In the genomic region with DNA sequence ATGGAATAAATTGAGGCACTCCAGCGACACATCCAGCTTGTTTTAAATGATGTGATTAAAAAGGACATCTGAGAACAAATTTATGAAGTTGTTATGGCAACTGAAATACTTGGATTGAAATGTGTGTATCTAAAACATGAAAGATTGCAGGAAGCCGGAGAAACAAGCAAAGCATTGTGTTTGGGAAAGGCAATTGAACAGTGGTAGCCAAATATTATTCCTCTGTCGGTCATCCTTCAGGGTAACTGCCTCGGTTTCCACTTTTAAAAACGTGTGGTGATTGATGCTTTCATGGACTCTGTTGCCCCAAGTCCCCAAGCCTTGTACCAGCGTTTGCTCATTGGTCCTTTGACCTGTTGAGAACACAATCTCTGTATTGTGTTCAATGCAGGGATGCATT, we compare ENCODE assay signal across 1 cellular context.
TF ChIP-seq lines count a peak whose summit lies in the region.

No MANE protein-coding gene starts in this region.

TF ChIP-seq in WTC11, 78 proteins besides CTCF, POLR2A, EP300 and RAD21 (continued from another document):
- TF ChIP-seq, protein P1, sequence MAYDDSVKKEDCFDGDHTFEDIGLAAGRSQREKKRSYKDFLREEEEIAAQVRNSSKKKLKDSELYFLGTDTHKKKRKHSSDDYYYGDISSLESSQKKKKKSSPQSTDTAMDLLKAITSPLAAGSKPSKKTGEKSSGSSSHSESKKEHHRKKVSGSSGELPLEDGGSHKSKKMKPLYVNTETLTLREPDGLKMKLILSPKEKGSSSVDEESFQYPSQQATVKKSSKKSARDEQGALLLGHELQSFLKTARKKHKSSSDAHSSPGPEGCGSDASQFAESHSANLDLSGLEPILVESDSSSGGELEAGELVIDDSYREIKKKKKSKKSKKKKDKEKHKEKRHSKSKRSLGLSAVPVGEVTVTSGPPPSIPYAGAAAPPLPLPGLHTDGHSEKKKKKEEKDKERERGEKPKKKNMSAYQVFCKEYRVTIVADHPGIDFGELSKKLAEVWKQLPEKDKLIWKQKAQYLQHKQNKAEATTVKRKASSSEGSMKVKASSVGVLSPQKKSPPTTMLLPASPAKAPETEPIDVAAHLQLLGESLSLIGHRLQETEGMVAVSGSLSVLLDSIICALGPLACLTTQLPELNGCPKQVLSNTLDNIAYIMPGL (CRISPR knock-in tag; IDR thresholded peaks at IDR 0.05) = no peak
- TF ChIP-seq, protein P2, sequence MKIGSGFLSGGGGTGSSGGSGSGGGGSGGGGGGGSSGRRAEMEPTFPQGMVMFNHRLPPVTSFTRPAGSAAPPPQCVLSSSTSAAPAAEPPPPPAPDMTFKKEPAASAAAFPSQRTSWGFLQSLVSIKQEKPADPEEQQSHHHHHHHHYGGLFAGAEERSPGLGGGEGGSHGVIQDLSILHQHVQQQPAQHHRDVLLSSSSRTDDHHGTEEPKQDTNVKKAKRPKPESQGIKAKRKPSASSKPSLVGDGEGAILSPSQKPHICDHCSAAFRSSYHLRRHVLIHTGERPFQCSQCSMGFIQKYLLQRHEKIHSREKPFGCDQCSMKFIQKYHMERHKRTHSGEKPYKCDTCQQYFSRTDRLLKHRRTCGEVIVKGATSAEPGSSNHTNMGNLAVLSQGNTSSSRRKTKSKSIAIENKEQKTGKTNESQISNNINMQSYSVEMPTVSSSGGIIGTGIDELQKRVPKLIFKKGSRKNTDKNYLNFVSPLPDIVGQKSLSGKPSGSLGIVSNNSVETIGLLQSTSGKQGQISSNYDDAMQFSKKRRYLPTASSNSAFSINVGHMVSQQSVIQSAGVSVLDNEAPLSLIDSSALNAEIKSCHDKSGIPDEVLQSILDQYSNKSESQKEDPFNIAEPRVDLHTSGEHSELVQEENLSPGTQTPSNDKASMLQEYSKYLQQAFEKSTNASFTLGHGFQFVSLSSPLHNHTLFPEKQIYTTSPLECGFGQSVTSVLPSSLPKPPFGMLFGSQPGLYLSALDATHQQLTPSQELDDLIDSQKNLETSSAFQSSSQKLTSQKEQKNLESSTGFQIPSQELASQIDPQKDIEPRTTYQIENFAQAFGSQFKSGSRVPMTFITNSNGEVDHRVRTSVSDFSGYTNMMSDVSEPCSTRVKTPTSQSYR (CRISPR knock-in tag; IDR thresholded peaks at IDR 0.05) = no peak
- TF ChIP-seq NFE2L1 (CRISPR knock-in tag; IDR thresholded peaks at IDR 0.05) (no peak), FOXJ3 (CRISPR knock-in tag; IDR thresholded peaks at IDR 0.05; ENCODE audit: borderline replicate concordance) (no peak), SMAD4 (CRISPR knock-in tag; IDR thresholded peaks at IDR 0.05) (no peak), PRRX2 (CRISPR knock-in tag; IDR thresholded peaks at IDR 0.05) (no peak), KAT7 (CRISPR knock-in tag; IDR thresholded peaks at IDR 0.05; ENCODE audit: borderline replicate concordance) (no peak)
- TF ChIP-seq, protein P3, sequence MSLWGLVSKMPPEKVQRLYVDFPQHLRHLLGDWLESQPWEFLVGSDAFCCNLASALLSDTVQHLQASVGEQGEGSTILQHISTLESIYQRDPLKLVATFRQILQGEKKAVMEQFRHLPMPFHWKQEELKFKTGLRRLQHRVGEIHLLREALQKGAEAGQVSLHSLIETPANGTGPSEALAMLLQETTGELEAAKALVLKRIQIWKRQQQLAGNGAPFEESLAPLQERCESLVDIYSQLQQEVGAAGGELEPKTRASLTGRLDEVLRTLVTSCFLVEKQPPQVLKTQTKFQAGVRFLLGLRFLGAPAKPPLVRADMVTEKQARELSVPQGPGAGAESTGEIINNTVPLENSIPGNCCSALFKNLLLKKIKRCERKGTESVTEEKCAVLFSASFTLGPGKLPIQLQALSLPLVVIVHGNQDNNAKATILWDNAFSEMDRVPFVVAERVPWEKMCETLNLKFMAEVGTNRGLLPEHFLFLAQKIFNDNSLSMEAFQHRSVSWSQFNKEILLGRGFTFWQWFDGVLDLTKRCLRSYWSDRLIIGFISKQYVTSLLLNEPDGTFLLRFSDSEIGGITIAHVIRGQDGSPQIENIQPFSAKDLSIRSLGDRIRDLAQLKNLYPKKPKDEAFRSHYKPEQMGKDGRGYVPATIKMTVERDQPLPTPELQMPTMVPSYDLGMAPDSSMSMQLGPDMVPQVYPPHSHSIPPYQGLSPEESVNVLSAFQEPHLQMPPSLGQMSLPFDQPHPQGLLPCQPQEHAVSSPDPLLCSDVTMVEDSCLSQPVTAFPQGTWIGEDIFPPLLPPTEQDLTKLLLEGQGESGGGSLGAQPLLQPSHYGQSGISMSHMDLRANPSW (CRISPR knock-in tag; conservative IDR thresholded peaks at IDR 0.05; ENCODE audit: low read depth) = no peak
- TF ChIP-seq, protein P4, sequence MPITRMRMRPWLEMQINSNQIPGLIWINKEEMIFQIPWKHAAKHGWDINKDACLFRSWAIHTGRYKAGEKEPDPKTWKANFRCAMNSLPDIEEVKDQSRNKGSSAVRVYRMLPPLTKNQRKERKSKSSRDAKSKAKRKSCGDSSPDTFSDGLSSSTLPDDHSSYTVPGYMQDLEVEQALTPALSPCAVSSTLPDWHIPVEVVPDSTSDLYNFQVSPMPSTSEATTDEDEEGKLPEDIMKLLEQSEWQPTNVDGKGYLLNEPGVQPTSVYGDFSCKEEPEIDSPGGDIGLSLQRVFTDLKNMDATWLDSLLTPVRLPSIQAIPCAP (CRISPR knock-in tag; IDR thresholded peaks at IDR 0.05) = no peak
TF ChIP-seq in WTC11: peak in this region for 0.
